8 cellular contexts compared by ENCODE assay signal in the genomic region with DNA sequence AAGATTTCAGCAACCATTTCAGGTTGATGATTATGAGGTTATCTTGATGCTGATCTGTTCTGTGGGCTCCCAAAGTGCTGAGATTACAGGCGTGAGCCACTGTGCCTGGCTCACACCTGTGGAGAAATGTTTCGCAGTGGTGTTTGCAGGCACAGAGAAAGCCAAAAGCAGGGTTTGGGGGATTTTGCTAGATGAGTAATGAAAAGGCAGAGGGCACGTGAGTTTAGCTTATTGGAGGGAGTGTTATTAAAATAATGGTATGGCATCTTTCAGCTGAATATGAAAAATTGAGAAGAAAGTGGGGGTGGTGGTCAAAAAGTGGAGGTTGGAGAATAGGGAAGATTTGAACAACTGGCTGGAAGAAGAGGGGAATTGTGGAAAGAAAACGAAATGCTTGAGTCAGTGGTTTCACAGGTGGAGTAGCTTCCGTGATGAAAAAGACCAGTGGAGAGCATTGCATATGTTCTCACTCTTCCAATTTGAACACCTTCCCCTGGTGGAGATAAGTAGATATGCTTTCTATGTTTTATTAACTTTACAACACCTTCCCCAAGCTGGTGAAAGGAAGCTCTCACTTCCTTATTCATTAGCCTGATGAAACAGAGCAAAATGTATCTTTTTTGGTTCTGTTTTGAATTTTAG. TPM values are rescaled to one million over a fixed set of nuclear protein-coding genes. Genes with fewer than 3 reads are reported as not detected.
A peak's percentile ranks its signal among the peaks of the same experiment; 100 is the strongest.
DNase-seq lines count a peak whose midpoint lies in the region; ATAC-seq and TF ChIP-seq lines count a peak whose summit lies in the region.

No MANE protein-coding gene starts in this region.

- no peak overlapping the region for H3K23ac ChIP-seq in mesendoderm (ENCODE audit: low read length)

- H3K27me3 ChIP-seq in naive thymus-derived CD4-positive, alpha-beta T cell (ENCODE audit: control insufficient read depth in 2 of 2, insufficient read depth in 2 of 2, low read length in 2 of 2): no peaks in the 10 kb centered on the region
- H3K27me3 ChIP-seq in esophagus squamous epithelium (no peaks in the 10 kb centered on the region), mesendoderm (ENCODE audit: insufficient read depth, low read length, poor library complexity) (no peaks in the 10 kb centered on the region)

- H3K4me1 ChIP-seq in naive thymus-derived CD4-positive, alpha-beta T cell (ENCODE audit: control insufficient read depth in 2 of 2, insufficient read depth in 2 of 2, low read length in 2 of 2): peaks cover 3 to 17% of the 10 kb centered on the region in 2 donors
- H3K4me1 ChIP-seq in esophagus squamous epithelium (peaks cover 0 to 34% (median 0%) of the 10 kb centered on the region in 3 donors), mesendoderm (ENCODE audit: control insufficient read depth, low read depth, low read length) (no peaks in the 10 kb centered on the region)

- no peak overlapping the region for H2BK5ac ChIP-seq in mesendoderm (ENCODE audit: low read length)

- peak; percentile 34 for ATAC-seq in HG02840 (IDR thresholded peaks at IDR 0.05; ENCODE audit: low FRiP score, unreplicated experiment)
- ATAC-seq in naive thymus-derived CD4-positive, alpha-beta T cell: peak; percentile 36

- H3K27me3 Mint-ChIP-seq in naive thymus-derived CD4-positive, alpha-beta T cell: no peaks in the 10 kb centered on the region

- no peak overlapping the region for H2BK15ac ChIP-seq in mesendoderm (replicated peaks; ENCODE audit: low read depth)

- H2BK120ac ChIP-seq in mesendoderm (ENCODE audit: low read depth, low read length): no peak overlapping the region

- H3K9ac ChIP-seq in mesendoderm (ENCODE audit: low read length): no peak overlapping the region

- CTCF ChIA-PET in naive thymus-derived CD4-positive, alpha-beta T cell (lab: Charles Lee): interaction anchor here (1.0 kb wide), 2 partner anchors 38 to 70 kb away, joined by 3 to 7 read pairs; no protein-coding TSS in a partner anchor

- H3K4me2 ChIP-seq in mesendoderm (ENCODE audit: low read length): no peak overlapping the region

- H3K9me3 Mint-ChIP-seq in naive thymus-derived CD4-positive, alpha-beta T cell: no peaks in the 10 kb centered on the region

- no peaks in the 10 kb centered on the region for H3K79me1 ChIP-seq in mesendoderm (ENCODE audit: low read length)

- no peaks in the 10 kb centered on the region for H3K9me3 ChIP-seq in naive thymus-derived CD4-positive, alpha-beta T cell (ENCODE audit: control insufficient read depth in 2 of 3, low read length in 3 of 3)
- H3K9me3 ChIP-seq in esophagus squamous epithelium: no peaks in the 10 kb centered on the region

- intact Hi-C loops in naive thymus-derived CD4-positive, alpha-beta T cell (cut with micrococcal nuclease): loop anchor here (1.0 to 5.0 kb wide), 5 partner anchors 39 to 1700 kb away; a partner anchor contains a TSS
- intact Hi-C loops in esophagus squamous epithelium (cut with DNase I): no loop called here

- peak overlapping the region in 6 of 9 donors; percentile 17 to 81 (median 74) for H3K27ac Mint-ChIP-seq in naive thymus-derived CD4-positive, alpha-beta T cell

- H2AK5ac ChIP-seq in mesendoderm (ENCODE audit: low read length): no peak overlapping the region

- peak in 2 of 6 experiments; percentile 11 to 17 for TF ChIP-seq CTCF in esophagus squamous epithelium (IDR thresholded peaks at IDR 0.05)

- H3K36me3 Mint-ChIP-seq in naive thymus-derived CD4-positive, alpha-beta T cell: peaks cover 0 to 9% (median 0%) of the 10 kb centered on the region in 5 donors

- no peaks in the 10 kb centered on the region for H3K36me3 ChIP-seq in naive thymus-derived CD4-positive, alpha-beta T cell (ENCODE audit: control insufficient read depth in 2 of 3, insufficient read depth in 3 of 3, low read length in 3 of 3)
- H3K36me3 ChIP-seq in esophagus squamous epithelium: no peaks in the 10 kb centered on the region
- no peaks in the 10 kb centered on the region for H3K36me3 ChIP-seq in mesendoderm (ENCODE audit: control insufficient read depth, insufficient read depth, low read length)

- peak overlapping the region; percentile 61 for H3K4me3 ChIP-seq in naive thymus-derived CD4-positive, alpha-beta T cell (ENCODE audit: low read length)
- H3K4me3 ChIP-seq in esophagus squamous epithelium: no peak overlapping the region
- no peak overlapping the region for H3K4me3 ChIP-seq in mesendoderm (ENCODE audit: low read length)

- H3K4me1 Mint-ChIP-seq in naive thymus-derived CD4-positive, alpha-beta T cell: peaks cover 14 to 37% (median 25%) of the 10 kb centered on the region in 7 donors

- H3K4ac ChIP-seq in mesendoderm (ENCODE audit: low read depth, low read length): no peak overlapping the region

- H3K79me2 ChIP-seq in mesendoderm (ENCODE audit: control insufficient read depth, insufficient read depth, low read length): no peaks in the 10 kb centered on the region

- POLR2A ChIA-PET in naive thymus-derived CD4-positive, alpha-beta T cell (lab: Charles Lee): interaction anchor here (0.9 to 1.2 kb wide), 2 partner anchors 14 to 16 kb away, joined by 3 to 8 read pairs; no protein-coding TSS in a partner anchor

- no peak overlapping the region for H4K8ac ChIP-seq in mesendoderm (ENCODE audit: low read depth, low read length)

- no peak overlapping the region for H3K27ac ChIP-seq in naive thymus-derived CD4-positive, alpha-beta T cell (ENCODE audit: low read depth, low read length)
- H3K27ac ChIP-seq in esophagus squamous epithelium (peak overlapping the region in 1 of 4 donors; percentile 79), mesendoderm (ENCODE audit: low read depth, low read length) (no peak overlapping the region)

- no peak overlapping the region for H3K18ac ChIP-seq in mesendoderm (ENCODE audit: low read length)

- no peak overlapping the region for H3K56ac ChIP-seq in mesendoderm (ENCODE audit: low read length)

- TF ChIP-seq POLR2A in esophagus squamous epithelium (IDR thresholded peaks at IDR 0.05): no peak

- H3K4me3 Mint-ChIP-seq in naive thymus-derived CD4-positive, alpha-beta T cell: peak overlapping the region; percentile 2 to 83 (median 72)

- 63 to 78% methylated on average over 5 of the region's 5 CpGs for WGBS in esophagus squamous epithelium, 2 donors
- WGBS in mesendoderm (ENCODE audit: extremely low coverage, insufficient coverage, low lambda C conversion rate): no CpG with 5 or more reads among the region's 5 CpGs

- no peak overlapping the region for H4K5ac ChIP-seq in mesendoderm (ENCODE audit: low read length)

- DNase-seq in NOMO-1 (lab: John Stamatoyannopoulos, UW; ENCODE audit: unreplicated experiment in 2 of 2) (peak; percentile 13 to 61), NOMO-1 treated with dmso at 0.1 percent for 144 hours (lab: John Stamatoyannopoulos, UW; ENCODE audit: unreplicated experiment) (no peak), RPMI8226 (peak; percentile 66), esophagus squamous epithelium (lab: John Stamatoyannopoulos, UW) (no peak), mesendoderm (no peak), NCI-H82 (lab: John Stamatoyannopoulos, UW) (no peak)
- DNase-seq in naive thymus-derived CD4-positive, alpha-beta T cell: peak in 4 of 9 donors; percentile 14 to 25 (median 23)

RNA-seq across cellular contexts. Expression of a gene that starts 1.1 kb away (rescaled TPM):
- 1 to 10 TPM; 2.1 to 7.2 (median 2.3) TPM for total RNA-seq in naive thymus-derived CD4-positive, alpha-beta T cell
- 1 to 10 TPM; 3.0 to 3.1 TPM for polyA plus RNA-seq in naive thymus-derived CD4-positive, alpha-beta T cell
- total RNA-seq in esophagus squamous epithelium: 10 to 100 TPM in 1 of 4 donors, 1 to 10 TPM in 3; 1.2 to 11.8 (median 3.9) TPM
- polyA plus RNA-seq in mesendoderm (2013, experiment 1 of 2): 4.0 TPM
- 4.5 TPM for polyA plus RNA-seq in mesendoderm (2013, experiment 2 of 2)

RNA-seq across cellular contexts. Expression of a gene that starts 27.2 kb away (rescaled TPM):
- total RNA-seq in naive thymus-derived CD4-positive, alpha-beta T cell: 1 to 10 TPM; 2.1 to 6.9 (median 5.8) TPM
- under 1 TPM; 0.77 to 0.86 TPM for polyA plus RNA-seq in naive thymus-derived CD4-positive, alpha-beta T cell
- total RNA-seq in esophagus squamous epithelium: 1 to 10 TPM; 1.5 to 2.8 (median 2.4) TPM
- polyA plus RNA-seq in mesendoderm (2013, experiment 1 of 2): 2.5 TPM
- polyA plus RNA-seq in mesendoderm (2013, experiment 2 of 2): 2.2 TPM

Comparison
In these comparisons a context has a peak if more than half of its experiments do, and no peak if none do; other contexts are left out.
1. DNase-seq: peak in NOMO-1 (2 of 2) and RPMI8226 (single experiment); none in NOMO-1 treated with dmso at 0.1 percent for 144 hours (single experiment), esophagus squamous epithelium (single experiment), mesendoderm (single experiment) and NCI-H82 (single experiment).